Comparison of ENCODE assay signal across 8 cellular contexts in the genomic region with DNA sequence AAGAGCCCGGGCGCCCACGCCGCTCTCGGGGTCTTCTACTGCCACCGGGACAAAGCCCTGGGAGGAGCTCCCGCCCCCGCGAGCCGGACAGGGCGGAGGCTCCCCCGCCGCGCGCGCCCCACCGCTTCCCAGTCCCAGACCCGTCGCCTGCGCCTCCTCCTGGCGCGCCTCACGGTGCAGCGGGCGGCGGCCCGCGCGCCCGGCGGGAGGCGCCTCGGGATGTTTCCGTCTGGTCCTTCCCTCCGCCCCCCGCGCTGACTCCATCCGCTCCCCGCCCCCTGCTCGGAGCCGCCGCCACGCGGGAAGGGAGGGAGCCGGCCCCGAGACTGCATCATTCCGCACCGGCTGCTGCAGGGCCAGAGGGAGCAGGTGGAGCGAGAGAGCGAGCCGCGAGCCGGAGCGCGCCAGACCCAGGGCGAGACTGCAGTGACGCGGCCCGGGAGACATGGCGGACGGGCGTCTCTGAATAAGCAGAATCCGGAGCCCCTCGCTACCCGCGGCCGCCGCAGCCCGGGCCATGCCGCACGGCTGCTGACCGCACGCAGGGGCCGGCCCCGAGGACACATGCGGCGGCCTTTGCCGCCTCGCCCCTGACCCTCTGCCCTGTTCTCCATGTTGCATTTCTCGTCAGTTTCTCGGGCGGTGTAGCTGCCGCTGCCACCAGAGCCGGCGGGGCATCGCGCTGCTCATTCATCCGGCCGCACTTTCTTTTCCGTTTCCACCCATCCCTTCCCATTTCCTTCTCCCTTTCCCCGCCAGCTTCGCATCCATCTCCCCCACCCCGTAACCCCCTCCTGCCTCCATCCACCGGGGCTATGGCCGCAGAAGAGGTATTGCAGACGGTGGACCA.
A peak's percentile ranks its signal among the peaks of the same experiment; 100 is the strongest.
DNase-seq lines count a peak whose midpoint lies in the region; ATAC-seq lines count a peak whose summit lies in the region.

A gene (plus strand): TSS at position 331 of the 850 bp plus-strand sequence. CDS start 485 bp downstream, at position 816.

- ATAC-seq in GM18858 (IDR thresholded peaks at IDR 0.05; ENCODE audit: unreplicated experiment) (peak; percentile 71), HG03066 (IDR thresholded peaks at IDR 0.05; ENCODE audit: low read depth, unreplicated experiment) (peak; percentile 67)

- DNase-seq in ACHN: peak; percentile 96
- peak; percentile 66 for DNase-seq in NCI-H2196 treated with DMSO at 0.1 percent for 48 hours (lab: John Stamatoyannopoulos, UW; ENCODE audit: unreplicated experiment)
- peak; percentile 39 to 46 (median 42) for DNase-seq in activated CD4-positive, CD25-positive, alpha-beta regulatory T cell (lab: John Stamatoyannopoulos, UW)
- peak in 59 of 61 donors; percentile 26 to 91 (median 81) for DNase-seq in caudate nucleus (lab: John Stamatoyannopoulos, UW)
- peak; percentile 92 for DNase-seq in iris pigment epithelial cell (ENCODE audit: low read depth)
- peak; percentile 74 for DNase-seq in stimulated activated CD4-positive, alpha-beta T cell treated with anti-CD3 and anti-CD28 coated beads, Interleukin-12 subunit alpha, Interleukin-12 subunit beta, amount 100 ng/mL, for 4 hours

- in situ Hi-C loops in ACHN (cut with HindIII; ENCODE audit: low pct_ligation_motif_present, low pct_unique_long_range_greater_than_20kb, low sequenced_read_pairs): no loop called here

- H3K27ac ChIP-seq in caudate nucleus (ENCODE audit: low read depth, low read length): peak within 1 kb of the TSS; percentile 73

Comparison
In these comparisons a context has a peak if more than half of its experiments do, and no peak if none do; other contexts are left out.
1. Peak in every context shown above with its lines: DNase-seq, ATAC-seq and H3K27ac ChIP-seq.
2. DNase-seq: peak in every context shown above with its lines; median percentile 96 in ACHN; 92 in iris pigment epithelial cell; 81 in caudate nucleus; 74 in stimulated activated CD4-positive, alpha-beta T cell treated with anti-CD3 and anti-CD28 coated beads, Interleukin-12 subunit alpha, Interleukin-12 subunit beta, amount 100 ng/mL, for 4 hours; 66 in NCI-H2196 treated with DMSO at 0.1 percent for 48 hours; 42 in activated CD4-positive, CD25-positive, alpha-beta regulatory T cell.